In the genomic region with DNA sequence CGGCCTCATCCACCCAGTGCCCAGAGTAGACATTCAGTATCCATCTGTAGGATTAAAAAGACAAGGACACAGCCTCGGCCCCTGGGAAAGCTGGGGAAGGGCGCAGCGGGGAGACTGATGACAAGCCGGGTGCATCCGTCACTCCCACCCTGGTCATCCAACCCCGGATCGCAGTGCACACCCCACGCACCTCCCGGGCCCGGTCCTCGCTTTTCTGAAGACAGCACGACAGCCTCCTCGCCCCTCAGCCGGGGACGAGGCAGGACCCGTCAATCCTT, we compare ENCODE assay signal across 8 cellular contexts. TPM values are rescaled to one million over a fixed set of nuclear protein-coding genes. Genes with fewer than 3 reads are reported as not detected.
DNase-seq lines count a peak whose midpoint lies in the region.

No MANE protein-coding gene starts in this region.

- peak overlapping the region; percentile 77 to 84 for H3K4me3 ChIP-seq in muscle layer of duodenum (ENCODE audit: low read depth in 1 of 2, low read length in 2 of 2)

- peaks cover 8 to 34% of the 10 kb centered on the region in 2 donors for H3K4me1 ChIP-seq in muscle layer of duodenum (ENCODE audit: control insufficient read depth in 1 of 2, insufficient read depth in 2 of 2, low read length in 2 of 2)

- peak; percentile 78 for DNase-seq in DMS53 (lab: John Stamatoyannopoulos, UW)
- no peak for DNase-seq in DMS53 treated with DMSO at 0.1 percent for 48 hours (lab: John Stamatoyannopoulos, UW; ENCODE audit: unreplicated experiment)
- DNase-seq in SW480 (ENCODE audit: low spot score) = peak; percentile 21
- DNase-seq in dermis blood vessel endothelial cell = peak; percentile 30
- no peak for DNase-seq in KBM-7
- no peak for DNase-seq in kidney glomerular epithelial cell (lab: John Stamatoyannopoulos, UW)
- DNase-seq in NCI-H1930 (lab: John Stamatoyannopoulos, UW) = no peak

- in situ Hi-C loops in KBM-7 (cut with MboI; ENCODE audit: low pct_unique_long_range_greater_than_20kb, low sequenced_read_pairs) = no loop called here

- H3K27ac ChIP-seq in muscle layer of duodenum (ENCODE audit: low read length) = peak overlapping the region; percentile 81

- H3K36me3 ChIP-seq in muscle layer of duodenum (ENCODE audit: control insufficient read depth in 1 of 2, insufficient read depth in 2 of 2, low read length in 2 of 2) = no peaks in the 10 kb centered on the region

- no peaks in the 10 kb centered on the region for H3K27me3 ChIP-seq in muscle layer of duodenum (ENCODE audit: low read depth, low read length)

- H3K9me3 ChIP-seq in muscle layer of duodenum (ENCODE audit: control insufficient read depth in 1 of 2, low read length in 2 of 2) = no peaks in the 10 kb centered on the region

RNA-seq across cellular contexts. Expression of a gene that starts 1.1 kb away (rescaled TPM):
- 18.0 and 27.6 TPM in 2 replicates for total RNA-seq in dermis blood vessel endothelial cell

Comparison
In these comparisons a context has a peak if more than half of its experiments do, and no peak if none do; other contexts are left out.
1. DNase-seq: peak in DMS53 (single experiment), SW480 (single experiment) and dermis blood vessel endothelial cell (single experiment); none in DMS53 treated with DMSO at 0.1 percent for 48 hours (single experiment), KBM-7 (single experiment), kidney glomerular epithelial cell (single experiment) and NCI-H1930 (0 of 2).